In the genomic region with DNA sequence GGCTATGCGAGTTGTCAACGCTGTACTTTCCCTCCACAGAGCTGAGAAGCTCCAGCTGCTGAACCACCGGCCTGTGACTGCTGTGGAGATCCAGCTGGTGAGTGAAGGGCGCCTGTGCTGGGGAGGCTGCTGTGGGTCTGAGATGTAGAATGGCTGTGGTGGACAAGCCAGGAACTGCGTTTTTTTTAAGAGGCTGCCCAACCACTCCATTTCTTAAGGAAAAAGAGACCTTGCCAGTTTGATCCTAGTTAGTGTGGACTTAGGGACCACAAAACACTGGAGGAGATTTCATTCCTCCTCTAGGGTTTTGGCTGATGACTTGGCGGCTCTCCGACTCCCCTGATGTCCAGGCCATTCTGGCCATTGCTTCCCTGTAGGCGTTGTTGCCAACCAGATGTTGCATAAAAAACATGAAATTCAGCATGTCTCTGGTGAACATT, we compare ENCODE assay signal across 14 cellular contexts. TPM values are rescaled to one million over a fixed set of nuclear protein-coding genes. Genes with fewer than 3 reads are reported as not detected.
DNase-seq lines count a peak whose midpoint lies in the region; ATAC-seq and TF ChIP-seq lines count a peak whose summit lies in the region.
"Had no signal": no experiment of that assay in that cellular context is flagged by ENCODE, and none has a peak within 500 bp of the region (broad histone marks: within the 10 kb centered on the region; RNA-seq: fewer than 3 reads in every experiment).

No MANE protein-coding gene starts in this region.

- no peaks in the 10 kb centered on the region for H3K27me3 Mint-ChIP-seq in activated CD8-positive, alpha-beta T cell treated with anti-CD3 and anti-CD28 coated beads, Interleukin-2, amount 10 ng/mL, durations not matched to agents 7 days and 5 days (ENCODE audit: low read depth)
- H3K27me3 Mint-ChIP-seq: activated naive CD4-positive, alpha-beta T cell treated with anti-CD3 and anti-CD28 coated beads, Interleukin-2, amount 10 ng/mL, durations not matched to agents 7 days and 5 days; T-cell had no signal

- POLR2A ChIA-PET in activated CD8-positive, alpha-beta T cell treated with anti-CD3 and anti-CD28 coated beads, Interleukin-2, amount 10 ng/mL, durations not matched to agents 7 days and 5 days (lab: Charles Lee) = interaction anchor here (1.6 kb wide), 1 partner anchor 31 kb away, joined by 3 read pairs; a partner anchor contains a TSS

- intact Hi-C loops in left colon (cut with DNase I, micrococcal nuclease) = no loop called here
- intact Hi-C loops in tibial artery (cut with DNase I; ENCODE audit: low total_unique reads) = no loop called here

- H3K9me3 ChIP-seq in tibial artery = no peaks in the 10 kb centered on the region
- H3K9me3 ChIP-seq: Caco-2 had no signal

- no peak overlapping the region for H3K4me3 Mint-ChIP-seq in activated CD8-positive, alpha-beta T cell treated with anti-CD3 and anti-CD28 coated beads, Interleukin-2, amount 10 ng/mL, durations not matched to agents 7 days and 5 days
- H3K4me3 Mint-ChIP-seq: activated naive CD4-positive, alpha-beta T cell treated with anti-CD3 and anti-CD28 coated beads, Interleukin-2, amount 10 ng/mL, durations not matched to agents 7 days and 5 days; T-cell had no signal

- no peaks in the 10 kb centered on the region for H3K9me3 Mint-ChIP-seq in activated CD8-positive, alpha-beta T cell treated with anti-CD3 and anti-CD28 coated beads, Interleukin-2, amount 10 ng/mL, durations not matched to agents 7 days and 5 days (ENCODE audit: insufficient read depth)
- H3K9me3 Mint-ChIP-seq: activated naive CD4-positive, alpha-beta T cell treated with anti-CD3 and anti-CD28 coated beads, Interleukin-2, amount 10 ng/mL, durations not matched to agents 7 days and 5 days; T-cell had no signal

- H3K27me3 ChIP-seq in tibial artery = no peaks in the 10 kb centered on the region

- peak; percentile 19 for ATAC-seq in left colon
- ATAC-seq in activated CD8-positive, alpha-beta T cell treated with anti-CD3 and anti-CD28 coated beads, Interleukin-2, amount 10 ng/mL, durations not matched to agents 7 days and 5 days = no peak
- ATAC-seq: T-cell had no signal

- peak; percentile 15 for TF ChIP-seq CTCF in choroid plexus epithelial cell (conservative IDR thresholded peaks at IDR 0.05; ENCODE audit: low read depth, low read length)
- no peak for TF ChIP-seq CTCF in tibial artery (IDR thresholded peaks at IDR 0.05)

- peaks cover 18 to 72% (median 52%) of the 10 kb centered on the region in 3 donors for H3K36me3 ChIP-seq in tibial artery

- H3K4me3 ChIP-seq in choroid plexus epithelial cell (ENCODE audit: low read depth, low read length) = no peak overlapping the region
- no peak overlapping the region for H3K4me3 ChIP-seq in tibial artery

- DNase-seq in LHCN-M2 (ENCODE audit: low read depth) (peak; percentile 23), choroid plexus epithelial cell (ENCODE audit: low read depth) (peak; percentile 87), left colon (peak; percentile 20 to 44), tibial artery (peak; percentile 66 to 70), activated T-cell treated with anti-CD3 and anti-CD28 coated beads for 4 hours (no peak), T1000 (lab: John Stamatoyannopoulos, UW) (no peak), NCI-H2107 treated with DMSO at 0.1 percent for 48 hours (lab: John Stamatoyannopoulos, UW; ENCODE audit: unreplicated experiment) (no peak)
- no peak for DNase-seq in activated CD8-positive, alpha-beta T cell treated with anti-CD3 and anti-CD28 coated beads, Interleukin-2, amount 10 ng/mL, durations not matched to agents 7 days and 5 days
- DNase-seq: activated CD4-positive, alpha-beta T cell treated with anti-CD3 and anti-CD28 coated beads, Interleukin-2, amount 50 U/mL, for 48 hours; activated naive CD4-positive, alpha-beta T cell treated with anti-CD3 and anti-CD28 coated beads, Interleukin-2, amount 10 ng/mL, durations not matched to agents 7 days and 5 days; Caco-2; effector CD4-positive, alpha-beta T cell; H7; T-cell had no signal

- peaks cover 22% of the 10 kb centered on the region for H3K4me1 Mint-ChIP-seq in activated CD8-positive, alpha-beta T cell treated with anti-CD3 and anti-CD28 coated beads, Interleukin-2, amount 10 ng/mL, durations not matched to agents 7 days and 5 days (ENCODE audit: low read depth)

- no peak overlapping the region for H3K27ac Mint-ChIP-seq in activated CD8-positive, alpha-beta T cell treated with anti-CD3 and anti-CD28 coated beads, Interleukin-2, amount 10 ng/mL, durations not matched to agents 7 days and 5 days
- H3K27ac Mint-ChIP-seq: T-cell had no signal

- peaks cover 51% of the 10 kb centered on the region for H3K36me3 Mint-ChIP-seq in activated CD8-positive, alpha-beta T cell treated with anti-CD3 and anti-CD28 coated beads, Interleukin-2, amount 10 ng/mL, durations not matched to agents 7 days and 5 days (ENCODE audit: low read depth)

- no peak overlapping the region for H3K27ac ChIP-seq in tibial artery

- CTCF ChIA-PET in activated CD8-positive, alpha-beta T cell treated with anti-CD3 and anti-CD28 coated beads, Interleukin-2, amount 10 ng/mL, durations not matched to agents 7 days and 5 days (lab: Charles Lee) = no interaction called here

- peaks cover 0 to 2% (median 0%) of the 10 kb centered on the region in 4 donors for H3K4me1 ChIP-seq in tibial artery

RNA-seq across cellular contexts. Expression of a gene that starts 30.8 kb away (rescaled TPM):
- 33.7 and 37.9 TPM in 2 replicates for total RNA-seq in LHCN-M2 (2014; rRNA removed)
- 35.5 TPM for polyA plus RNA-seq in LHCN-M2 (2012)
- 10 to 100 TPM; 37.1 to 43.6 TPM for total RNA-seq in left colon
- 10 to 100 TPM; 29.0 to 31.3 TPM for total RNA-seq in activated CD8-positive, alpha-beta T cell treated with anti-CD3 and anti-CD28 coated beads, Interleukin-2, amount 10 ng/mL, durations not matched to agents 7 days and 5 days

RNA-seq across cellular contexts. Expression of a gene that starts 59.7 kb away (rescaled TPM):
- total RNA-seq in LHCN-M2 (2014; rRNA removed) (53.6 and 68.8 TPM in 2 replicates), left colon (1 to 10 TPM; 4.7 TPM)
- polyA plus RNA-seq in LHCN-M2 (2012) = 25.2 TPM
- total RNA-seq in activated CD8-positive, alpha-beta T cell treated with anti-CD3 and anti-CD28 coated beads, Interleukin-2, amount 10 ng/mL, durations not matched to agents 7 days and 5 days = 1 to 10 TPM; 1.6 to 1.8 TPM

Comparison
In these comparisons a context has a peak if more than half of its experiments do, and no peak if none do; other contexts are left out.
1. DNase-seq: peak in LHCN-M2 (single experiment), choroid plexus epithelial cell (single experiment), left colon (2 of 2) and tibial artery (2 of 2); none in activated T-cell treated with anti-CD3 and anti-CD28 coated beads for 4 hours (single experiment), T1000 (single experiment), NCI-H2107 treated with DMSO at 0.1 percent for 48 hours (single experiment) and activated CD8-positive, alpha-beta T cell treated with anti-CD3 and anti-CD28 coated beads, Interleukin-2, amount 10 ng/mL, durations not matched to agents 7 days and 5 days (single experiment).